2 cellular contexts compared by ENCODE assay signal in genomic region chrX:119147486-119147885, GRCh38.
TF ChIP-seq lines count a peak whose summit lies in the region.

No MANE protein-coding gene starts in this region.

TF ChIP-seq in HepG2, 621 proteins besides CTCF, POLR2A, EP300 and RAD21:
- TF ChIP-seq SMAD1 (CRISPR knock-in tag; IDR thresholded peaks at IDR 0.05; ENCODE audit: borderline replicate concordance, low read depth), result no peak
- TF ChIP-seq ZNF546 (CRISPR knock-in tag; conservative IDR thresholded peaks at IDR 0.05), result no peak
- no peak for TF ChIP-seq SUZ12 (IDR thresholded peaks at IDR 0.05; ENCODE audit: low read depth, low read length)
- 0 out of 2 replicates have a peak, but pooled peaks have one; percentile 15 for TF ChIP-seq ZNF644 (CRISPR knock-in tag; IDR thresholded peaks at IDR 0.05; ENCODE audit: low read depth)
- TF ChIP-seq LRRFIP1 (CRISPR knock-in tag; conservative IDR thresholded peaks at IDR 0.05), result no peak
- TF ChIP-seq, protein P1, sequence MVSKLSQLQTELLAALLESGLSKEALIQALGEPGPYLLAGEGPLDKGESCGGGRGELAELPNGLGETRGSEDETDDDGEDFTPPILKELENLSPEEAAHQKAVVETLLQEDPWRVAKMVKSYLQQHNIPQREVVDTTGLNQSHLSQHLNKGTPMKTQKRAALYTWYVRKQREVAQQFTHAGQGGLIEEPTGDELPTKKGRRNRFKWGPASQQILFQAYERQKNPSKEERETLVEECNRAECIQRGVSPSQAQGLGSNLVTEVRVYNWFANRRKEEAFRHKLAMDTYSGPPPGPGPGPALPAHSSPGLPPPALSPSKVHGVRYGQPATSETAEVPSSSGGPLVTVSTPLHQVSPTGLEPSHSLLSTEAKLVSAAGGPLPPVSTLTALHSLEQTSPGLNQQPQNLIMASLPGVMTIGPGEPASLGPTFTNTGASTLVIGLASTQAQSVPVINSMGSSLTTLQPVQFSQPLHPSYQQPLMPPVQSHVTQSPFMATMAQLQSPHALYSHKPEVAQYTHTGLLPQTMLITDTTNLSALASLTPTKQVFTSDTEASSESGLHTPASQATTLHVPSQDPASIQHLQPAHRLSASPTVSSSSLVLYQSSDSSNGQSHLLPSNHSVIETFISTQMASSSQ (IDR thresholded peaks at IDR 0.05; ENCODE audit: low read depth), result 0 out of 2 replicates have a peak, but pooled peaks have one; percentile 33
- TF ChIP-seq, protein P1 (CRISPR knock-in tag; IDR thresholded peaks at IDR 0.05; ENCODE audit: borderline replicate concordance), result peak; percentile 18; the same call in 1 of the 2 replicates
- TF ChIP-seq ZNF547 (CRISPR knock-in tag; IDR thresholded peaks at IDR 0.05), result no peak
- peak; percentile 37; the same call in 1 of the 2 replicates for TF ChIP-seq GFI1 (CRISPR knock-in tag; IDR thresholded peaks at IDR 0.05; ENCODE audit: borderline replicate concordance)
- no peak for TF ChIP-seq SKIL (CRISPR knock-in tag; IDR thresholded peaks at IDR 0.05; ENCODE audit: borderline replicate concordance)
- no peak for TF ChIP-seq ZNF7 (CRISPR knock-in tag; IDR thresholded peaks at IDR 0.05)
- no peak for TF ChIP-seq ZNF530 (CRISPR knock-in tag; IDR thresholded peaks at IDR 0.05; ENCODE audit: low read depth)
- no peak for TF ChIP-seq YEATS4 (CRISPR knock-in tag; IDR thresholded peaks at IDR 0.05; ENCODE audit: borderline replicate concordance)
TF ChIP-seq in HepG2: peak in this region for 3.

TF ChIP-seq in GM12891, 5 proteins besides CTCF, POLR2A, EP300 and RAD21:
- no peak for TF ChIP-seq SPI1 (IDR thresholded peaks at IDR 0.05; ENCODE audit: low read depth, low read length)
- TF ChIP-seq TAF1 (IDR thresholded peaks at IDR 0.05; ENCODE audit: low read depth, low read length), result no peak
- no peak for TF ChIP-seq POLR2AphosphoS5 (IDR thresholded peaks at IDR 0.05; ENCODE audit: low read depth, low read length)
- no peak for TF ChIP-seq POU2F2 (IDR thresholded peaks at IDR 0.05; ENCODE audit: low read depth, low read length)
- no peak for TF ChIP-seq PAX5 (IDR thresholded peaks at IDR 0.05; ENCODE audit: insufficient read depth, low read length, severe bottlenecking)
